In the genomic region with DNA sequence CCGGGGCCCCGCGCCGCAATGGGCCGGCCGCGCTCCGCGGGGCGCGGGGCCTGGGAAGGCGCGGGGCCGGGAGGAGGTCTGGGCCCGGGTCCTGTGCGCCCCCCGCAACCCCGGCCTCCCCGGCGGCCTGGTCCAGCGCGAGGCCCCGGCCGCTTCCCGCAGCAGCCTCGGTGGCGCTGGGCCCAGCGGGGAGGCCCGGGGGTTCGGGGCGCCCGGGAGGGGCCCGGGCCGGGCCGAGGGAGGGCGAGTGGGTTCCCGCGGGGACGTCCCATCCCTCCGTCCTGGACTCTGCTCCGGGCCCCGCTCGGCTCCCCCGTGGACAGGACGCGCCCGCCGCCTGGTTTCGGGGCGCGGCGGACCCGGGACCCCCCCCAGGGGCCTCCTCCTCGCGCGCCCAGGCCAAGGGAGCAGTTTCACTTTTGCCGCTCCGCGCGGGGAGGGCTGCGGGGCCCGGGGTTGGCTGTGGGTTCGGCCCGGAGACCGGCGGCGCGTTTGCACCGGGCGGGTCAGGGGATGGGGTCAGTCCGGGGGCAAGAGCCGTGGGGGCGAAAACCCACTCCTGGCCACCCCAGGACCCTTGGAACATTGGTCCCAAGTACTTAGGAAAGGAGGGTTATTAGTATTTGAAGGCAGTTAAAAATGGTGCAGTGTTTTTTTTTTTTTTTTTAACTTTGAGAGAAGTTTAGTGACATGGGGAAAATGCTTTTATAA, we compare ENCODE assay signal across 8 cellular contexts. TPM values are rescaled to one million over a fixed set of nuclear protein-coding genes. Genes with fewer than 3 reads are reported as not detected.
DNase-seq lines count a peak whose midpoint lies in the region; ATAC-seq and TF ChIP-seq lines count a peak whose summit lies in the region.

No MANE protein-coding gene starts in this region.

- CTCF ChIA-PET in activated CD4-positive, alpha-beta memory T cell treated with anti-CD3 and anti-CD28 coated beads, Interleukin-2, amount 10 ng/mL, durations not matched to agents 7 days and 5 days (lab: Charles Lee) = interaction anchor here (0.7 to 0.8 kb wide), 2 partner anchors 76 to 435 kb away, joined by 3 to 4 read pairs; no protein-coding TSS in a partner anchor

- DNase-seq in activated CD4-positive, alpha-beta memory T cell treated with anti-CD3 and anti-CD28 coated beads, Interleukin-2, amount 10 ng/mL, durations not matched to agents 7 days and 5 days = peak; percentile 70
- DNase-seq in epithelial cell of prostate (ENCODE audit: low read depth, low spot score) = no peak
- DNase-seq in suprapubic skin (ENCODE audit: low spot score in 2 of 2) = no peak
- DNase-seq in NCI-H2171 treated with DMSO at 0.1 percent for 48 hours (lab: John Stamatoyannopoulos, UW) = no peak

- H3K27me3 ChIP-seq in HUES64 (ENCODE audit: insufficient read depth, low read length) (peaks cover 30% of the 10 kb centered on the region), muscle layer of colon (ENCODE audit: control insufficient read depth in 1 of 2, insufficient read depth in 2 of 2, low read length in 2 of 2) (no peaks in the 10 kb centered on the region), suprapubic skin (no peaks in the 10 kb centered on the region)

- H3K9ac ChIP-seq in ES-I3 (ENCODE audit: low read depth, low read length) (peak overlapping the region; percentile 73; the same call in 1 of the 2 replicates), HUES64 (ENCODE audit: low read depth, low read length) (no peak overlapping the region), muscle layer of colon (ENCODE audit: low read length) (peak overlapping the region; percentile 27)

- 2% methylated on average over 73 of the region's 73 CpGs for WGBS in HUES64
- WGBS in suprapubic skin = 1% methylated on average over 32 of the region's 73 CpGs

- TF ChIP-seq POLR2A in suprapubic skin (IDR thresholded peaks at IDR 0.05) = no peak

- no peak for TF ChIP-seq CTCF in suprapubic skin (IDR thresholded peaks at IDR 0.05)

- H3K4me3 Mint-ChIP-seq in activated CD4-positive, alpha-beta memory T cell treated with anti-CD3 and anti-CD28 coated beads, Interleukin-2, amount 10 ng/mL, durations not matched to agents 7 days and 5 days = peak overlapping the region; percentile 83

- POLR2A ChIA-PET in activated CD4-positive, alpha-beta memory T cell treated with anti-CD3 and anti-CD28 coated beads, Interleukin-2, amount 10 ng/mL, durations not matched to agents 7 days and 5 days (lab: Charles Lee) = interaction anchor here (1.1 to 1.5 kb wide), 5 partner anchors 11 to 53 kb away, joined by 3 to 9 read pairs (median 5); no protein-coding TSS in a partner anchor

- peak overlapping the region; percentile 48 for H3K4me3 ChIP-seq in HUES64 (ENCODE audit: low read length)
- H3K4me3 ChIP-seq in muscle layer of colon (ENCODE audit: low read depth in 1 of 2, low read length in 2 of 2) = peak overlapping the region; percentile 63 to 77
- H3K4me3 ChIP-seq in suprapubic skin = peak overlapping the region; percentile 82

- H3K36me3 Mint-ChIP-seq in activated CD4-positive, alpha-beta memory T cell treated with anti-CD3 and anti-CD28 coated beads, Interleukin-2, amount 10 ng/mL, durations not matched to agents 7 days and 5 days (ENCODE audit: low read depth) = peaks cover 28% of the 10 kb centered on the region

- peak overlapping the region; percentile 92 for H3K27ac Mint-ChIP-seq in activated CD4-positive, alpha-beta memory T cell treated with anti-CD3 and anti-CD28 coated beads, Interleukin-2, amount 10 ng/mL, durations not matched to agents 7 days and 5 days

- H3K36me3 ChIP-seq in ES-I3 (ENCODE audit: insufficient read depth, low read length) = no peaks in the 10 kb centered on the region
- no peaks in the 10 kb centered on the region for H3K36me3 ChIP-seq in HUES64 (ENCODE audit: insufficient read depth, low read length)
- no peaks in the 10 kb centered on the region for H3K36me3 ChIP-seq in muscle layer of colon (ENCODE audit: insufficient read depth, low read length)
- no peaks in the 10 kb centered on the region for H3K36me3 ChIP-seq in suprapubic skin

- H3K27me3 Mint-ChIP-seq in activated CD4-positive, alpha-beta memory T cell treated with anti-CD3 and anti-CD28 coated beads, Interleukin-2, amount 10 ng/mL, durations not matched to agents 7 days and 5 days = peaks cover 1% of the 10 kb centered on the region

- H3K4me1 ChIP-seq in ES-I3 (ENCODE audit: insufficient read depth, low read length) (peaks cover 11% of the 10 kb centered on the region), HUES64 (ENCODE audit: insufficient read depth, low read length) (peaks cover 3% of the 10 kb centered on the region), muscle layer of colon (ENCODE audit: insufficient read depth, low read length) (peaks cover 33% of the 10 kb centered on the region), suprapubic skin (peaks cover 40% of the 10 kb centered on the region)

- H3K9me3 ChIP-seq in ES-I3 (ENCODE audit: control insufficient read depth, insufficient read depth, low read length) (no peaks in the 10 kb centered on the region), HUES64 (ENCODE audit: insufficient read depth, low read depth, low read length) (no peaks in the 10 kb centered on the region), muscle layer of colon (ENCODE audit: low read length) (no peaks in the 10 kb centered on the region), suprapubic skin (no peaks in the 10 kb centered on the region)

- no peak for ATAC-seq in GM18511 (IDR thresholded peaks at IDR 0.05; ENCODE audit: unreplicated experiment)

- H3K27ac ChIP-seq in HUES64 (ENCODE audit: low read depth, low read length) = no peak overlapping the region
- H3K27ac ChIP-seq in epithelial cell of prostate = peak overlapping the region; percentile 81
- peak overlapping the region; percentile 86 for H3K27ac ChIP-seq in muscle layer of colon (ENCODE audit: low read depth, low read length)
- H3K27ac ChIP-seq in suprapubic skin = peak overlapping the region; percentile 96

- H3K4me1 Mint-ChIP-seq in activated CD4-positive, alpha-beta memory T cell treated with anti-CD3 and anti-CD28 coated beads, Interleukin-2, amount 10 ng/mL, durations not matched to agents 7 days and 5 days = peaks cover 36% of the 10 kb centered on the region

- H3K9me3 Mint-ChIP-seq in activated CD4-positive, alpha-beta memory T cell treated with anti-CD3 and anti-CD28 coated beads, Interleukin-2, amount 10 ng/mL, durations not matched to agents 7 days and 5 days = no peaks in the 10 kb centered on the region

- no peak for TF ChIP-seq EP300 in suprapubic skin (IDR thresholded peaks at IDR 0.05)

RNA-seq across cellular contexts. Expression of gene AGPAT3, which starts 0.6 kb away (rescaled TPM):
- polyA plus RNA-seq in HUES64 (2013, experiment 1 of 2) = 2.5 TPM
- 5.1 TPM for polyA plus RNA-seq in HUES64 (2013, experiment 2 of 2)
- total RNA-seq in activated CD4-positive, alpha-beta memory T cell treated with anti-CD3 and anti-CD28 coated beads, Interleukin-2, amount 10 ng/mL, durations not matched to agents 7 days and 5 days = 100 to 1,000 TPM; 101 to 102 TPM
- 10 to 100 TPM; 61.0 to 77.9 (median 69.4) TPM for total RNA-seq in suprapubic skin
